In the genomic region with DNA sequence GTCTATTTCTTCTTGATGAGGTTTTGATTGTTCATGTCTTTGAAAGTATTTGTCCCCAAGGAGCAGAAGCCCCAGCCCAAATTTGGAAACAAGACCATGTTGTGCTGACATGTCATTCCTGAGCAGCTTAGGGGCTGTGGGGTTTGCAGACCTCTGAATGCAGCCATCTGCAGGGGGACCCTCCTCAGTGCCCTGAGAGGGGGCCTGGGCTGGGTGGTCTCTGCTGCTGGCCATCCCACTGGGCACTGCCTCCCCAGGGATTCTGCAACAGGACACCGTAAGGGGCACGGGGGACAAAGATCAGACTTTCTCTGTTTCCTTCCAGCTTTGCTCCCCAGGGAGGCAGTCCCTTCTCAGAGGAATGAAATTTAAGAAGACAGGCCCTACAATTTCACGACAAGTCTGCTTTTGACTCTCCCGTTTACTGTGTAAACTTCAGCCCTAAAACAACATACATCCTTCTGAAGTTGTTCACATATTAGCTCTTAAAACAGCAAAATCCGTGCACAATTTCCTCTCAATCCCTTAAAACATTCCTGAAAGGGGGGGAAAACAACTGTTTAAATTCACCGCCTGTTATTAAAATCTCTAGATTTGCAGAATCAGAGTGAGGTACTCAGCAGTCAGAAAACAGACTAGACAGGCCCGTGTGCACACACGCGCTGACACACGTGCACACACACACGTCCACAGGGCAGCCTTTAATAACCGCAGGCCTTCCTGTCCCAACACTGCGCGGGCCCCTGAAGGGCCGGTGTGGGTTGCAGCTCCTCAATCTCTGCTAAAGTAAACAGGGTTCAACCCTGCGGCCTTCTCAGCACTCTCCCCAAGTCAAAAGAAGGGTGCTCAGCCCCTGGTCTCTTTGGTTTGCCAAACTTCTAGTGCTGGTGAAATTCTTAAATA, we compare ENCODE assay signal across 27 cellular contexts.
DNase-seq lines count a peak whose midpoint lies in the region; ATAC-seq, FAIRE-seq and TF ChIP-seq lines count a peak whose summit lies in the region.
"Had no signal": no experiment of that assay in that cellular context is flagged by ENCODE, and none has a peak within 500 bp of the region (broad histone marks: within the 10 kb centered on the region; RNA-seq: fewer than 3 reads in every experiment).

No MANE protein-coding gene starts in this region.

- H3K4me1 Mint-ChIP-seq in activated naive CD4-positive, alpha-beta T cell treated with anti-CD3 and anti-CD28 coated beads, Interleukin-2, amount 10 ng/mL, durations not matched to agents 7 days and 5 days, result peaks cover 8% of the 10 kb centered on the region

- no peaks in the 10 kb centered on the region for H4K20me1 ChIP-seq in osteoblast (ENCODE audit: insufficient read depth, low read length)

- no peaks in the 10 kb centered on the region for H3K36me3 Mint-ChIP-seq in activated naive CD4-positive, alpha-beta T cell treated with anti-CD3 and anti-CD28 coated beads, Interleukin-2, amount 10 ng/mL, durations not matched to agents 7 days and 5 days

- H3K4me1 ChIP-seq in kidney (ENCODE audit: control insufficient read depth in 1 of 2, insufficient read depth in 1 of 2, low read depth in 1 of 2, low read length in 2 of 2) (peaks cover 0 to 8% of the 10 kb centered on the region in 2 donors), osteoblast (ENCODE audit: insufficient read depth, low read length) (no peaks in the 10 kb centered on the region)
- H3K4me1 ChIP-seq: colonic mucosa had no signal

- no peak overlapping the region for H3K4me2 ChIP-seq in osteoblast (ENCODE audit: insufficient read depth, low read length)
- H3K4me2 ChIP-seq: GM23338 had no signal

- CTCF ChIA-PET in activated naive CD4-positive, alpha-beta T cell treated with anti-CD3 and anti-CD28 coated beads, Interleukin-2, amount 10 ng/mL, durations not matched to agents 7 days and 5 days (lab: Charles Lee), result no interaction called here

- H3K27ac ChIP-seq in kidney (ENCODE audit: low read depth in 2 of 2, low read length in 2 of 2) (no peak overlapping the region), osteoblast (ENCODE audit: low read depth, low read length) (no peak overlapping the region)
- H3K27ac ChIP-seq: body of pancreas, colonic mucosa, esophagus muscularis mucosa had no signal

- FAIRE-seq in kidney (lab: Jason Lieb, UNC), result no peak
- FAIRE-seq: D721Med had no signal

- no peak overlapping the region for H3K9ac ChIP-seq in kidney (ENCODE audit: low read length in 2 of 2)

- H3K4me3 ChIP-seq in kidney (ENCODE audit: low read length in 2 of 2) (no peak overlapping the region), osteoblast (ENCODE audit: insufficient read depth, low read length) (no peak overlapping the region)
- H3K4me3 ChIP-seq: body of pancreas, colonic mucosa, esophagus muscularis mucosa, GM23338 had no signal

- H3K9me3 ChIP-seq in kidney (ENCODE audit: control insufficient read depth in 1 of 2, low read length in 2 of 2) (no peaks in the 10 kb centered on the region), osteoblast (ENCODE audit: low read depth, low read length) (no peaks in the 10 kb centered on the region)
- H3K9me3 ChIP-seq: body of pancreas, colonic mucosa had no signal

- H3K27me3 Mint-ChIP-seq in activated naive CD4-positive, alpha-beta T cell treated with anti-CD3 and anti-CD28 coated beads, Interleukin-2, amount 10 ng/mL, durations not matched to agents 7 days and 5 days, result no peaks in the 10 kb centered on the region
- H3K27me3 Mint-ChIP-seq: activated CD4-positive, alpha-beta T cell treated with anti-CD3 and anti-CD28 coated beads, Interleukin-2, amount 10 ng/mL, durations not matched to agents 24 days and 14 days; activated naive CD8-positive, alpha-beta T cell treated with anti-CD3 and anti-CD28 coated beads, Interleukin-2, amount 50 U/mL, for 24 hours; activated T-helper 17 cell treated with anti-CD3 and anti-CD28 coated beads, Interleukin-2, amount 50 U/mL, for 72 hours; T-cell had no signal

- intact Hi-C loops in cardiac septum (cut with DNase I) (no loop called here), left ventricle myocardium superior (cut with micrococcal nuclease) (no loop called here), kidney (cut with DNase I) (no loop called here)

- no peak overlapping the region for H3K4me3 Mint-ChIP-seq in activated naive CD4-positive, alpha-beta T cell treated with anti-CD3 and anti-CD28 coated beads, Interleukin-2, amount 10 ng/mL, durations not matched to agents 7 days and 5 days
- H3K4me3 Mint-ChIP-seq: activated CD4-positive, alpha-beta T cell treated with anti-CD3 and anti-CD28 coated beads, Interleukin-2, amount 10 ng/mL, durations not matched to agents 24 days and 14 days; activated naive CD8-positive, alpha-beta T cell treated with anti-CD3 and anti-CD28 coated beads, Interleukin-2, amount 50 U/mL, for 24 hours; activated T-helper 17 cell treated with anti-CD3 and anti-CD28 coated beads, Interleukin-2, amount 50 U/mL, for 72 hours; effector memory CD8-positive, alpha-beta T cell; GM23338; T-cell had no signal

- H3K36me3 ChIP-seq in kidney (ENCODE audit: control insufficient read depth in 1 of 2, insufficient read depth in 2 of 2, low read length in 2 of 2) (no peaks in the 10 kb centered on the region), osteoblast (ENCODE audit: insufficient read depth, low read length) (no peaks in the 10 kb centered on the region)
- H3K36me3 ChIP-seq: colonic mucosa, esophagus muscularis mucosa had no signal

- peak; percentile 65 for DNase-seq in cardiac septum (ENCODE audit: low spot score)
- DNase-seq in left ventricle myocardium superior, result no peak
- DNase-seq in kidney, result peak; percentile 56
- DNase-seq in osteoblast (ENCODE audit: insufficient read length, low spot score, missing footprints), result peak; percentile 75
- DNase-seq in kidney glomerular epithelial cell (lab: John Stamatoyannopoulos, UW), result no peak
- DNase-seq in NCI-H345 treated with DMSO at 0.1 percent for 48 hours (lab: John Stamatoyannopoulos, UW; ENCODE audit: unreplicated experiment), result no peak
- DNase-seq in activated naive CD4-positive, alpha-beta T cell treated with anti-CD3 and anti-CD28 coated beads, Interleukin-2, amount 10 ng/mL, durations not matched to agents 7 days and 5 days, result no peak
- DNase-seq: ACHN; activated CD4-positive, alpha-beta T cell treated with anti-CD3 and anti-CD28 coated beads, Interleukin-2, amount 10 ng/mL, durations not matched to agents 24 days and 14 days; activated naive CD8-positive, alpha-beta T cell treated with anti-CD3 and anti-CD28 coated beads, Interleukin-2, amount 50 U/mL, for 24 hours; colonic mucosa; effector memory CD8-positive, alpha-beta T cell; EL; NCI-H1092; NCI-H1930; NCI-H345; nucleus accumbens; OCI-M1; SHP77 treated with DMSO at 0.1 percent for 48 hours had no signal

- H2AFZ ChIP-seq in osteoblast (ENCODE audit: low read length), result no peak overlapping the region
- H2AFZ ChIP-seq: GM23338 had no signal

- no peaks in the 10 kb centered on the region for H3K79me2 ChIP-seq in osteoblast (ENCODE audit: insufficient read depth, low read length)

- ATAC-seq in left ventricle myocardium superior (no peak), SK-N-SH treated with all-trans-retinoic acid at 6 μM for 48 hours (no peak)
- ATAC-seq: activated naive CD8-positive, alpha-beta T cell treated with anti-CD3 and anti-CD28 coated beads, Interleukin-2, amount 50 U/mL, for 24 hours; activated T-helper 17 cell treated with anti-CD3 and anti-CD28 coated beads, Interleukin-2, amount 50 U/mL, for 72 hours; body of pancreas; effector memory CD8-positive, alpha-beta T cell; left colon; T-cell had no signal

- no peak overlapping the region for H3K27ac Mint-ChIP-seq in activated naive CD4-positive, alpha-beta T cell treated with anti-CD3 and anti-CD28 coated beads, Interleukin-2, amount 10 ng/mL, durations not matched to agents 7 days and 5 days
- H3K27ac Mint-ChIP-seq: activated CD4-positive, alpha-beta T cell treated with anti-CD3 and anti-CD28 coated beads, Interleukin-2, amount 10 ng/mL, durations not matched to agents 24 days and 14 days; activated naive CD8-positive, alpha-beta T cell treated with anti-CD3 and anti-CD28 coated beads, Interleukin-2, amount 50 U/mL, for 24 hours; activated T-helper 17 cell treated with anti-CD3 and anti-CD28 coated beads, Interleukin-2, amount 50 U/mL, for 72 hours; effector memory CD8-positive, alpha-beta T cell; GM23338; T-cell had no signal

- H3K9me3 Mint-ChIP-seq in activated naive CD4-positive, alpha-beta T cell treated with anti-CD3 and anti-CD28 coated beads, Interleukin-2, amount 10 ng/mL, durations not matched to agents 7 days and 5 days, result no peaks in the 10 kb centered on the region
- H3K9me3 Mint-ChIP-seq: activated CD4-positive, alpha-beta T cell treated with anti-CD3 and anti-CD28 coated beads, Interleukin-2, amount 10 ng/mL, durations not matched to agents 24 days and 14 days; activated naive CD8-positive, alpha-beta T cell treated with anti-CD3 and anti-CD28 coated beads, Interleukin-2, amount 50 U/mL, for 24 hours; activated T-helper 17 cell treated with anti-CD3 and anti-CD28 coated beads, Interleukin-2, amount 50 U/mL, for 72 hours; effector memory CD8-positive, alpha-beta T cell; T-cell had no signal

- peaks cover 26% of the 10 kb centered on the region for H3K27me3 ChIP-seq in osteoblast (ENCODE audit: insufficient read depth, low read length)
- H3K27me3 ChIP-seq: body of pancreas, colonic mucosa had no signal

- no peak for TF ChIP-seq CTCF in kidney (IDR thresholded peaks at IDR 0.05; ENCODE audit: borderline replicate concordance, extremely low read depth, insufficient read depth)
- no peak for TF ChIP-seq CTCF in osteoblast (IDR thresholded peaks at IDR 0.05; ENCODE audit: extremely low read depth, low read depth, low read length)

TF ChIP-seq in SK-N-SH treated with all-trans-retinoic acid at 6 μM for 48 hours, 23 proteins besides CTCF, POLR2A, EP300 and RAD21 (continues in another document):
- TF ChIP-seq RARB (CRISPR knock-in tag; IDR thresholded peaks at IDR 0.05), result no peak
- TF ChIP-seq ISL1 (CRISPR knock-in tag; IDR thresholded peaks at IDR 0.05), result no peak
- TF ChIP-seq ZNF565 (CRISPR knock-in tag; conservative IDR thresholded peaks at IDR 0.05; ENCODE audit: low read depth), result no peak
- no peak for TF ChIP-seq PPARA (CRISPR knock-in tag; IDR thresholded peaks at IDR 0.05; ENCODE audit: borderline replicate concordance)
- TF ChIP-seq TCF4 (CRISPR knock-in tag; IDR thresholded peaks at IDR 0.05; ENCODE audit: borderline replicate concordance), result no peak
- no peak for TF ChIP-seq GLIS3 (CRISPR knock-in tag; IDR thresholded peaks at IDR 0.05)
- TF ChIP-seq, protein P1, sequence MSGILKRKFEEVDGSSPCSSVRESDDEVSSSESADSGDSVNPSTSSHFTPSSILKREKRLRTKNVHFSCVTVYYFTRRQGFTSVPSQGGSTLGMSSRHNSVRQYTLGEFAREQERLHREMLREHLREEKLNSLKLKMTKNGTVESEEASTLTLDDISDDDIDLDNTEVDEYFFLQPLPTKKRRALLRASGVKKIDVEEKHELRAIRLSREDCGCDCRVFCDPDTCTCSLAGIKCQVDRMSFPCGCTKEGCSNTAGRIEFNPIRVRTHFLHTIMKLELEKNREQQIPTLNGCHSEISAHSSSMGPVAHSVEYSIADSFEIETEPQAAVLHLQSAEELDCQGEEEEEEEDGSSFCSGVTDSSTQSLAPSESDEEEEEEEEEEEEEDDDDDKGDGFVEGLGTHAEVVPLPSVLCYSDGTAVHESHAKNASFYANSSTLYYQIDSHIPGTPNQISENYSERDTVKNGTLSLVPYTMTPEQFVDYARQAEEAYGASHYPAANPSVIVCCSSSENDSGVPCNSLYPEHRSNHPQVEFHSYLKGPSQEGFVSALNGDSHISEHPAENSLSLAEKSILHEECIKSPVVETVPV (CRISPR knock-in tag; IDR thresholded peaks at IDR 0.05), result no peak

Comparison
In these comparisons a context has a peak if more than half of its experiments do, and no peak if none do; other contexts are left out.
1. DNase-seq: peak in cardiac septum (single experiment), kidney (single experiment) and osteoblast (single experiment); none in left ventricle myocardium superior (single experiment), kidney glomerular epithelial cell (single experiment), NCI-H345 treated with DMSO at 0.1 percent for 48 hours (single experiment) and activated naive CD4-positive, alpha-beta T cell treated with anti-CD3 and anti-CD28 coated beads, Interleukin-2, amount 10 ng/mL, durations not matched to agents 7 days and 5 days (single experiment).